ENCODE assay signal across 10 cellular contexts in the genomic region with DNA sequence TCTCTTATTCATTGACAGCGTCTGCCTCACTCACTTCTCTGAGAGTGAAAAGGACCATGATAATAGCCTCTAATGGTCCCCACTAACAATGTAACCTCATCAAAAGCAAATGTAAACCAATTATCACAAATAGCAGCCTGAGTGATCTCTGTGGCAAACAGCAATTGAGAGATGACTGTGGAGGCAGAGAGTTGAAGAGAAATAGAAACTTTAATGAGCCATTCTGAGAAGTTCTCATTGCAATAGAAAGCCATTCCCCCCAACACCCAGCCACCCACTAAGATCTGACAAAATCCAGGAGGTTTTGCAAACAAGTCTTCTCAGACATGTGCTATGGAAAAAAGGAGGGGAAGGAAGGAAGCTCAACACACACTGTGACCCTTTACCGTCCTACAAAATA.
"Had no signal": no experiment of that assay in that cellular context is flagged by ENCODE, and none has a peak within 500 bp of the region (broad histone marks: within the 10 kb centered on the region; RNA-seq: fewer than 3 reads in every experiment).

No MANE protein-coding gene starts in this region.

- ATAC-seq: activated naive CD8-positive, alpha-beta T cell treated with anti-CD3 and anti-CD28 coated beads, Interleukin-2, amount 50 U/mL, for 24 hours; left lobe of liver; naive thymus-derived CD8-positive, alpha-beta T cell had no signal

- DNase-seq: activated CD4-positive, alpha-beta T cell treated with anti-CD3 and anti-CD28 coated beads for 4 hours; activated naive CD4-positive, alpha-beta T cell treated with Interleukin-2 at 50 U/mL for 16 hours; activated naive CD8-positive, alpha-beta T cell treated with anti-CD3 and anti-CD28 coated beads, Interleukin-2, amount 50 U/mL, for 24 hours; foreskin melanocyte; head of caudate nucleus; mammary epithelial cell; naive thymus-derived CD8-positive, alpha-beta T cell; small intestine; WERI-Rb-1 had no signal
